17 cellular contexts compared by ENCODE assay signal in the genomic region with DNA sequence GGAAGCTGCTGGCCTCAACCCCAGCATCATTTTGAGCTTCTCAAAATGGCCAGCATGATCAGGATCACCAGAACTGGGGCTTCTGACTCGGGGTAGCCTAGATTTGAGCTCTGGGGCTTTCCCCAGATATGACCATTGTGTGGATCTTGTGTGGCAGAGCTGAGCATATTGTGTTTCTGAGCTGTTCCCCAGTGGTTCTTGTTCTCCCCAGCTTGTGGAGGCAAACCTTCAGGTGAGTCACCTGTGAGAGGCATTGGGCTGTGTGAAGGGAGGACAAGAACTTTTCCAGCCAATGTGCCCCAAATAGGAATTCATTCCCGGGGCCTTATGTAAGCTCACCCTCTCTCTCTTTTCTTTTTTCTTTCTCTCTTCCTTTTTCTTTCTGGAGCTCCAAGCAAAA.
DNase-seq lines count a peak whose midpoint lies in the region; ATAC-seq and TF ChIP-seq lines count a peak whose summit lies in the region.
"Had no signal": no experiment of that assay in that cellular context is flagged by ENCODE, and none has a peak within 500 bp of the region (broad histone marks: within the 10 kb centered on the region; RNA-seq: fewer than 3 reads in every experiment).

No MANE protein-coding gene starts in this region.

- peaks cover 21% of the 10 kb centered on the region for H3K27me3 Mint-ChIP-seq in nephron progenitor cell (ENCODE audit: low read depth, poor library complexity)

- no peak overlapping the region for H3K4me2 ChIP-seq in mammary epithelial cell (ENCODE audit: insufficient read depth, low read depth, low read length)
- H3K4me2 ChIP-seq: BLaER1 had no signal

- H3K4me1 ChIP-seq in mammary epithelial cell (ENCODE audit: insufficient read depth, low read length) (peaks cover 10% of the 10 kb centered on the region), breast epithelium (no peaks in the 10 kb centered on the region), esophagus (ENCODE audit: control insufficient read depth in 2 of 2, insufficient read depth in 2 of 2, low read length in 1 of 2) (peaks cover 3 to 24% of the 10 kb centered on the region in 2 donors)
- H3K4me1 ChIP-seq: BLaER1 had no signal

- H3K27ac ChIP-seq in mammary epithelial cell (ENCODE audit: insufficient read depth, low read depth, low read length) (no peak overlapping the region), breast epithelium (no peak overlapping the region), esophagus (ENCODE audit: low read depth in 2 of 2, low read length in 1 of 2) (peak overlapping the region; percentile 32 to 83)
- H3K27ac ChIP-seq: BLaER1, HL-60 had no signal

- no peaks in the 10 kb centered on the region for H4K20me1 ChIP-seq in mammary epithelial cell (ENCODE audit: insufficient read depth, low read length)
- H4K20me1 ChIP-seq: BLaER1 had no signal

- peak; percentile 71 for DNase-seq in mammary epithelial cell
- no peak for DNase-seq in breast epithelium (ENCODE audit: low spot score in 2 of 2)
- DNase-seq in nephron progenitor cell: no peak
- no peak for DNase-seq in NCI-H1092 (lab: John Stamatoyannopoulos, UW)
- DNase-seq: 8988T; CD4-positive, alpha-beta memory T cell; DMS153; DND-41; EL; H9 had no signal

- H3K4me3 Mint-ChIP-seq in nephron progenitor cell: no peak overlapping the region
- H3K4me3 Mint-ChIP-seq: CD4-positive, alpha-beta memory T cell; H9 had no signal

- 88% methylated on average over 2 of the region's 2 CpGs for WGBS in mammary epithelial cell (ENCODE audit: low coverage, missing lambda C conversion rate)
- 42 to 56% methylated on average over 2 of the region's 2 CpGs for WGBS in esophagus, 2 donors

- H3K27me3 ChIP-seq in mammary epithelial cell (ENCODE audit: insufficient read depth, low read length) (no peaks in the 10 kb centered on the region), breast epithelium (no peaks in the 10 kb centered on the region), esophagus (ENCODE audit: control insufficient read depth in 1 of 2, insufficient read depth in 2 of 2, low read length in 2 of 2) (no peaks in the 10 kb centered on the region)
- H3K27me3 ChIP-seq: BLaER1 had no signal

- no peaks in the 10 kb centered on the region for H3K9me3 ChIP-seq in mammary epithelial cell (replicated peaks; ENCODE audit: insufficient read depth, low read length)
- H3K9me3 ChIP-seq in breast epithelium: no peaks in the 10 kb centered on the region
- H3K9me3 ChIP-seq in esophagus (ENCODE audit: control insufficient read depth in 2 of 2, insufficient read depth in 1 of 2, low read depth in 1 of 2, low read length in 1 of 2): no peaks in the 10 kb centered on the region
- H3K9me3 ChIP-seq: BLaER1 had no signal

- no peak for TF ChIP-seq POLR2A in breast epithelium (IDR thresholded peaks at IDR 0.05)

- CTCF ChIA-PET in mammary epithelial cell (lab: Charles Lee; ENCODE audit: low non-redundant PET): no interaction called here

- no TSS peak for BruUV-seq in mammary epithelial cell (replicated peaks; lab: Mats Ljungman, UMichigan)

- no peaks in the 10 kb centered on the region for H3K9me3 Mint-ChIP-seq in nephron progenitor cell
- H3K9me3 Mint-ChIP-seq: CD4-positive, alpha-beta memory T cell; H9 had no signal

- intact Hi-C loops in mammary epithelial cell (cut with micrococcal nuclease) (no loop called here), breast epithelium (cut with DNase I; ENCODE audit: low total_unique reads) (no loop called here)

- H3K36me3 ChIP-seq in mammary epithelial cell (ENCODE audit: insufficient read depth, low read length): no peaks in the 10 kb centered on the region
- no peaks in the 10 kb centered on the region for H3K36me3 ChIP-seq in breast epithelium
- no peaks in the 10 kb centered on the region for H3K36me3 ChIP-seq in esophagus (ENCODE audit: control insufficient read depth in 2 of 2, insufficient read depth in 2 of 2, low read length in 1 of 2)
- H3K36me3 ChIP-seq: BLaER1 had no signal

- H3K36me3 Mint-ChIP-seq in nephron progenitor cell (ENCODE audit: low read depth): no peaks in the 10 kb centered on the region
- H3K36me3 Mint-ChIP-seq: CD14-positive monocyte; CD4-positive, alpha-beta memory T cell had no signal

- no peaks in the 10 kb centered on the region for H3K79me2 ChIP-seq in mammary epithelial cell (ENCODE audit: insufficient read depth, low read length)

- no peak overlapping the region for H3K9ac ChIP-seq in mammary epithelial cell (ENCODE audit: insufficient read depth, low read length)
- H3K9ac ChIP-seq: BLaER1 had no signal

- H3K27ac Mint-ChIP-seq in nephron progenitor cell: peak overlapping the region; percentile 48
- H3K27ac Mint-ChIP-seq: CD4-positive, alpha-beta memory T cell; H9 had no signal

- H3K4me3 ChIP-seq in mammary epithelial cell (replicated peaks in 1 of 3; ENCODE audit: insufficient read depth in 1 of 3, low read depth in 2 of 3, low read length in 3 of 3) (no peak overlapping the region), breast epithelium (no peak overlapping the region), esophagus (ENCODE audit: low read depth in 1 of 2, low read length in 2 of 2) (no peak overlapping the region)
- H3K4me3 ChIP-seq: BLaER1, GM12878 had no signal

- H2AFZ ChIP-seq in mammary epithelial cell (ENCODE audit: low read depth, low read length): no peak overlapping the region

- no peak for ATAC-seq in HG03108 (IDR thresholded peaks at IDR 0.05; ENCODE audit: unreplicated experiment)
- no peak for ATAC-seq in GM19324 (IDR thresholded peaks at IDR 0.05; ENCODE audit: low FRiP score, unreplicated experiment)
- ATAC-seq: GM12878 had no signal

- peaks cover 13% of the 10 kb centered on the region for H3K4me1 Mint-ChIP-seq in nephron progenitor cell
- H3K4me1 Mint-ChIP-seq: CD4-positive, alpha-beta memory T cell had no signal

- in situ Hi-C loops in mammary epithelial cell (cut with MboI; ENCODE audit: low sequenced_read_pairs in 2 of 2): no loop called here

- TF ChIP-seq CTCF in mammary epithelial cell (conservative IDR thresholded peaks at IDR 0.05 in 1 of 2, IDR thresholded peaks at IDR 0.05 in 1 of 2; ENCODE audit: extremely low read depth in 1 of 2, insufficient read depth in 1 of 2, low read depth in 1 of 2, low read length in 2 of 2) (no peak), breast epithelium (IDR thresholded peaks at IDR 0.05) (no peak), nephron progenitor cell (IDR thresholded peaks at IDR 0.05) (no peak)

- dilution Hi-C loops in mammary epithelial cell (cut with HindIII; ENCODE audit: low sequenced_read_pairs): loop anchor here (10.0 kb wide), 1 partner anchor 70 kb away; no protein-coding TSS in a partner anchor

Comparison
In these comparisons a context has a peak if more than half of its experiments do, and no peak if none do; other contexts are left out.
1. H3K27ac ChIP-seq: peak in esophagus (2 of 2); none in mammary epithelial cell (single experiment) and breast epithelium (0 of 2).